Comparison of ENCODE assay signal across 11 cellular contexts in the genomic region with DNA sequence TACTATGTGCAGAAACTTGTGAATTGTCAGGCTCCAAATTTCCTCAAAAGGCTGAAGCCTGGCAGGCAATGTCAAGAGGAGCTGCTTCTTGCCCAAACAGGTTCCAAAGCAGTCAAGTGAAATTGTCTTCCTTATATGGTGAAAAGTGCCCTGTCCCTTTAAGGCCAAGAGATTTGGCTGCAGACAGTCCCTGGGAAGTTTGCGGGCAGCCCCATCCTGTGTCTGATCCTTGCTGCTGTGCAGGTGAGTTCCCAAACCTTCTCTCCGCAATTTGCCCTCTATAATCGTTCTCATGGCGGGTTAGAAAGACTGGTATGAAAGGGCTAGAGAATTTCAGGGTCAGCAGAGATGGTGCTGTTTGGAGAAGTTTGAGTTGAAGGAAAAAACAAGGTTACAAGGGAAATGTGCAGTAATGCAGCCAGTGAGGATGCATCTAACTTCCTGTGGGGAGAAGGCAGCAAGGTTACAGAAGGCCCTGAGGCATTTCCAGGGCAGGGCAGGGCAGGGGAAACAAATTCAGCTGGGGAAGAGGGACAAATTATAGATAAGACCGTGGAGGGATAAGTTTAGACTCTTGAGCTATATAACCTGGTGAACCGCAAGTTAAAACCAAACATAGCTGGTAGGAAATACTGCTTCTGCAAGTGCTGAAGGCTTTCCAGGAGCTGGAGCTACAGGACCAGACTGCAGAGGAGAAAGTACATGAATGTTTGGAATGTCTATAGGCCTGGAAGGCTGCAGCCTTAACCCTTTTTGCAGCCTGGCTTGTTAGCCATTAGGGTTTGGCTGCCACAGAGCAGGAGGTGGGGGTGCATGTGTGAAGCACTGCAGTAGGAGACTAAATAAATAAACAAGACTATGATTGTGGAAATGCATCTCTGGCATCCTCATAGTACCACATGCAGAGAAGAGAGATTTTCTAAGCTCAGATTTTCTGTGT.
DNase-seq lines count a peak whose midpoint lies in the region; ATAC-seq and TF ChIP-seq lines count a peak whose summit lies in the region.
"Had no signal": no experiment of that assay in that cellular context is flagged by ENCODE, and none has a peak within 500 bp of the region (broad histone marks: within the 10 kb centered on the region; RNA-seq: fewer than 3 reads in every experiment).

No MANE protein-coding gene starts in this region.

- H3K9me3 ChIP-seq in H9 (ENCODE audit: control insufficient read depth, low read depth, low read length) (no peaks in the 10 kb centered on the region), adipocyte (ENCODE audit: control insufficient read depth, low read length) (no peaks in the 10 kb centered on the region), sigmoid colon (no peaks in the 10 kb centered on the region)

- no peaks in the 10 kb centered on the region for H3K9me3 Mint-ChIP-seq in H9
- H3K9me3 Mint-ChIP-seq: activated naive CD8-positive, alpha-beta T cell treated with anti-CD3 and anti-CD28 coated beads, Interleukin-2, amount 10 ng/mL, durations not matched to agents 7 days and 5 days had no signal

- no peak overlapping the region for H2BK120ac ChIP-seq in H9 (ENCODE audit: low read depth, low read length, poor library complexity, severe bottlenecking)

- no peak overlapping the region for H2AK5ac ChIP-seq in H9 (ENCODE audit: insufficient read length, low read length)

- peak overlapping the region; percentile 83 for H2AFZ ChIP-seq in H9 (ENCODE audit: low read length)

- H4K8ac ChIP-seq in H9 (replicated peaks; ENCODE audit: insufficient read length, low read depth, low read length) = no peak overlapping the region

- no peak overlapping the region for H3K4ac ChIP-seq in H9 (ENCODE audit: low read depth, low read length)

- no peak overlapping the region for H2BK5ac ChIP-seq in H9 (ENCODE audit: insufficient read length, low read length)

- H3K23me2 ChIP-seq in H9 (ENCODE audit: insufficient read length, low read depth, low read length, poor library complexity, severe bottlenecking) = no peaks in the 10 kb centered on the region

- no peaks in the 10 kb centered on the region for H3K27me3 Mint-ChIP-seq in H9 (ENCODE audit: low read depth)

- no peak overlapping the region for H2BK20ac ChIP-seq in H9 (ENCODE audit: low read depth, low read length, poor library complexity, severe bottlenecking)

- no peak overlapping the region for H4K5ac ChIP-seq in H9 (ENCODE audit: insufficient read length, low read depth, low read length)

- H3K79me2 ChIP-seq in H9 (ENCODE audit: insufficient read depth, low read length) = no peaks in the 10 kb centered on the region

- no peak overlapping the region for H3T11ph ChIP-seq in H9 (ENCODE audit: low read length)

- no peak overlapping the region for H3K14ac ChIP-seq in H9 (ENCODE audit: insufficient read depth, low read length)

- peak overlapping the region; percentile 18 for H3K9ac ChIP-seq in H9 (ENCODE audit: extremely low read depth, insufficient read length, low read length)
- no peak overlapping the region for H3K9ac ChIP-seq in adipocyte (ENCODE audit: low read length)

- no peak for TF ChIP-seq POLR2A in sigmoid colon (IDR thresholded peaks at IDR 0.05)

- intact Hi-C loops in left ventricle myocardium superior (cut with micrococcal nuclease) = no loop called here
- intact Hi-C loops in sigmoid colon (cut with DNase I) = no loop called here

- no CpG with 5 or more reads among the region's 6 CpGs for WGBS in H9 (ENCODE audit: extremely low coverage, insufficient read length, low lambda C conversion rate)
- WGBS in sigmoid colon, 2 donors = 38 to 52% methylated on average over 6 of the region's 6 CpGs

- no peaks in the 10 kb centered on the region for H3K36me3 ChIP-seq in adipocyte (ENCODE audit: control insufficient read depth, insufficient read depth, low read length, severe bottlenecking)
- H3K36me3 ChIP-seq in sigmoid colon = no peaks in the 10 kb centered on the region

- no peak for TF ChIP-seq EP300 in sigmoid colon (IDR thresholded peaks at IDR 0.05)

- H2BK15ac ChIP-seq in H9 (ENCODE audit: low read depth, low read length) = no peak overlapping the region

- peak overlapping the region; percentile 76 to 80 for H3K4me3 Mint-ChIP-seq in H9
- H3K4me3 Mint-ChIP-seq: activated naive CD8-positive, alpha-beta T cell treated with anti-CD3 and anti-CD28 coated beads, Interleukin-2, amount 10 ng/mL, durations not matched to agents 7 days and 5 days had no signal

- no peak overlapping the region for H2BK12ac ChIP-seq in H9 (ENCODE audit: insufficient read length, low read depth, low read length)

- no peaks in the 10 kb centered on the region for H3K27me3 ChIP-seq in H9 (ENCODE audit: insufficient read depth, low read length)
- H3K27me3 ChIP-seq in adipocyte (replicated peaks; ENCODE audit: control insufficient read depth, insufficient read depth, low read length) = no peaks in the 10 kb centered on the region
- no peaks in the 10 kb centered on the region for H3K27me3 ChIP-seq in sigmoid colon

- H3K27ac ChIP-seq in H9 (ENCODE audit: insufficient read length, low read depth, low read length) (no peak overlapping the region), sigmoid colon (peak overlapping the region; percentile 58 to 78 (median 68))

- H3K23ac ChIP-seq in H9 (ENCODE audit: insufficient read length, low read depth, low read length) = no peak overlapping the region

- H4K20me1 ChIP-seq in H9 (ENCODE audit: control insufficient read depth, insufficient read depth, insufficient read length) = no peaks in the 10 kb centered on the region

- peak; percentile 90 for ATAC-seq in left ventricle myocardium superior
- no peak for ATAC-seq in HG03342 (IDR thresholded peaks at IDR 0.05; ENCODE audit: unreplicated experiment)
- no peak for ATAC-seq in HG02938 (IDR thresholded peaks at IDR 0.05; ENCODE audit: unreplicated experiment)
- no peak for ATAC-seq in GM19324 (IDR thresholded peaks at IDR 0.05; ENCODE audit: low FRiP score, unreplicated experiment)

- peaks cover 0 to 4% (median 3%) of the 10 kb centered on the region in 3 experiments; a peak in 3 of 7 replicates for H3K36me3 Mint-ChIP-seq in H9 (ENCODE audit: insufficient read depth in 1 of 3, low read depth in 3 of 3)
- H3K36me3 Mint-ChIP-seq: activated naive CD8-positive, alpha-beta T cell treated with anti-CD3 and anti-CD28 coated beads, Interleukin-2, amount 10 ng/mL, durations not matched to agents 7 days and 5 days had no signal

- DNase-seq in H9 = peak; percentile 76
- peak; percentile 70 for DNase-seq in adipocyte (ENCODE audit: low read depth)
- DNase-seq in left ventricle myocardium superior = peak; percentile 36
- DNase-seq in sigmoid colon = no peak
- DNase-seq in NCI-H1417 treated with DMSO at 0.1 percent for 48 hours (lab: John Stamatoyannopoulos, UW) = no peak
- DNase-seq: activated naive CD8-positive, alpha-beta T cell treated with anti-CD3 and anti-CD28 coated beads, Interleukin-2, amount 10 ng/mL, durations not matched to agents 7 days and 5 days; OCI-M1; stimulated activated CD4-positive, alpha-beta T cell treated with anti-CD3 and anti-CD28 coated beads, Interleukin-2, amount 100 ng/mL, for 48 hours had no signal

- no peaks in the 10 kb centered on the region for H3K79me1 ChIP-seq in H9 (ENCODE audit: insufficient read depth, low read depth, low read length, poor library complexity, severe bottlenecking)

- no peak for TF ChIP-seq CTCF in H9 (conservative IDR thresholded peaks at IDR 0.05)
- no peak for TF ChIP-seq CTCF in sigmoid colon (IDR thresholded peaks at IDR 0.05)

- H3K4me3 ChIP-seq in adipocyte (ENCODE audit: low read length) (no peak overlapping the region), sigmoid colon (peak overlapping the region; percentile 13 to 42 (median 34))

- peak overlapping the region; percentile 66 for H3K4me2 ChIP-seq in H9 (ENCODE audit: insufficient read depth, insufficient read length, low read length)

- no peak overlapping the region for H3K56ac ChIP-seq in H9 (ENCODE audit: insufficient read length, low read depth, low read length)

- peaks cover 29 to 31% of the 10 kb centered on the region in 2 experiments for H3K4me1 Mint-ChIP-seq in H9
- H3K4me1 Mint-ChIP-seq: activated naive CD8-positive, alpha-beta T cell treated with anti-CD3 and anti-CD28 coated beads, Interleukin-2, amount 10 ng/mL, durations not matched to agents 7 days and 5 days had no signal

- H3K4me1 ChIP-seq in H9 (ENCODE audit: insufficient read depth, low read length) = 0 out of 2 replicates have a peak, but pooled peaks cover 2% of the 10 kb centered on the region
- peaks cover 17% of the 10 kb centered on the region for H3K4me1 ChIP-seq in adipocyte (ENCODE audit: control insufficient read depth, insufficient read depth, low read length)
- peaks cover 0 to 38% (median 20%) of the 10 kb centered on the region in 4 donors for H3K4me1 ChIP-seq in sigmoid colon

- no peak overlapping the region for H4K91ac ChIP-seq in H9 (ENCODE audit: insufficient read length, low read depth, low read length)

- peak overlapping the region; percentile 74 for H3K18ac ChIP-seq in H9 (ENCODE audit: insufficient read length, low read depth, low read length)

- H3K27ac Mint-ChIP-seq in H9 = peak overlapping the region; percentile 96 to 98 (median 97)
- H3K27ac Mint-ChIP-seq: activated naive CD8-positive, alpha-beta T cell treated with anti-CD3 and anti-CD28 coated beads, Interleukin-2, amount 10 ng/mL, durations not matched to agents 7 days and 5 days had no signal

Comparison
In these comparisons a context has a peak if more than half of its experiments do, and no peak if none do; other contexts are left out.
1. DNase-seq: peak in H9 (single experiment), adipocyte (single experiment) and left ventricle myocardium superior (single experiment); none in sigmoid colon (single experiment) and NCI-H1417 treated with DMSO at 0.1 percent for 48 hours (single experiment).